ENCODE assay signal across 23 cellular contexts in the genomic region with DNA sequence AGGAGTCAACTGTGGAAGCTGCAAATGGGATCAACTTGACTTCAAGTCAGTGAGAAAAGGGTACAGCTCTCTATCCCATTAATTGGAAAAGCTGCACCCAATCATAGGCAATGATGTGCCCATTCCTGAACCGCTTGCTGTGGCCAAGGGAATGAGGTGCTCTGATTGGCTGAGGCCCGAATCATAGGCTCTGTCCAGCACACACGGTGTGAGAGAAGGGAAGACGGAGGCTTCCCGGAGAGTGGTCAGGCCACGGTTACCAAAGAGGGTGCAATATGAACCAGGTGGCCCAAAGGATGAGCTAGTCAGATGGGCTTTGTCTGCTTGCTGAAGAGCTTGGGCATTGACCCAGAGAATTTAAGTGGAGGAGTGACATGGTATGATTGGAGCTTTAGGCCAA.
"Had no signal": no experiment of that assay in that cellular context is flagged by ENCODE, and none has a peak within 500 bp of the region (broad histone marks: within the 10 kb centered on the region; RNA-seq: fewer than 3 reads in every experiment).

No MANE protein-coding gene starts in this region.

- H3K36me3 ChIP-seq: breast epithelium, MG63, Peyer's patch, SJCRH30 had no signal

- H3K4me1 ChIP-seq: breast epithelium, Peyer's patch, SJCRH30 had no signal

- H3K9me3 ChIP-seq: MG63, Peyer's patch, SJCRH30 had no signal

- H3K27me3 Mint-ChIP-seq: activated naive CD4-positive, alpha-beta T cell treated with anti-CD3 and anti-CD28 coated beads, Interleukin-2, amount 50 U/mL, for 24 hours; T-helper 17 cell had no signal

- H3K4me3 ChIP-seq: breast epithelium, MG63, Peyer's patch, SJCRH30 had no signal

- H3K4me3 Mint-ChIP-seq: activated CD8-positive, alpha-beta T cell treated with anti-CD3 and anti-CD28 coated beads, Interleukin-2, amount 10 ng/mL, durations not matched to agents 7 days and 5 days; activated naive CD4-positive, alpha-beta T cell treated with anti-CD3 and anti-CD28 coated beads, Interleukin-2, amount 50 U/mL, for 24 hours; activated T-cell treated with anti-CD3 and anti-CD28 coated beads, Interleukin-2, amount 50 U/mL, for 4 hours; T-helper 17 cell; WTC11 had no signal

- ATAC-seq: activated CD8-positive, alpha-beta T cell treated with anti-CD3 and anti-CD28 coated beads, Interleukin-2, amount 10 ng/mL, durations not matched to agents 7 days and 5 days; T-helper 17 cell; WTC11 had no signal

- H3K27ac ChIP-seq: breast epithelium, Peyer's patch, RWPE1, SJCRH30 had no signal

- H3K9me3 Mint-ChIP-seq: activated naive CD4-positive, alpha-beta T cell treated with anti-CD3 and anti-CD28 coated beads, Interleukin-2, amount 50 U/mL, for 24 hours had no signal

- H3K27ac Mint-ChIP-seq: activated CD8-positive, alpha-beta T cell treated with anti-CD3 and anti-CD28 coated beads, Interleukin-2, amount 10 ng/mL, durations not matched to agents 7 days and 5 days; T-helper 17 cell; WTC11 had no signal

- H3K4me1 Mint-ChIP-seq: T-helper 17 cell had no signal

- DNase-seq: activated CD4-positive, alpha-beta T cell treated with anti-CD3 and anti-CD28 coated beads for 1 hour; activated CD8-positive, alpha-beta memory T cell treated with anti-CD3 and anti-CD28 coated beads, Interleukin-2, amount 50 U/mL, for 48 hours; activated CD8-positive, alpha-beta T cell treated with anti-CD3 and anti-CD28 coated beads, Interleukin-2, amount 10 ng/mL, durations not matched to agents 7 days and 5 days; activated T-cell treated with anti-CD3 and anti-CD28 coated beads, Interleukin-2, amount 50 U/mL, for 4 hours; aorta; caudate nucleus; MG63; MV-4-11; NCI-H1092 treated with DMSO at 0.1 percent for 48 hours; NCI-H1417 treated with DMSO at 0.1 percent for 48 hours; NCI-H1694 treated with DMSO at 0.1 percent for 48 hours; NCI-H2029 treated with DMSO at 0.1 percent for 48 hours; NCI-H510A treated with DMSO at 0.1 percent for 48 hours; NCI-H69; Right ventricle myocardium superior; SJCRH30; T-helper 17 cell; T-helper 9 cell had no signal

- H3K36me3 Mint-ChIP-seq: WTC11 had no signal
